ENCODE assay signal across 1 cellular context in genomic region chr1:229558460-229559335, GRCh38.
TF ChIP-seq lines count a peak whose summit lies in the region.

Gene ABCB10, minus strand, starts transcription at chr1:229558707. Its CDS starts 55 bp downstream, at chr1:229558652.

TF ChIP-seq in WTC11, 78 proteins besides CTCF, POLR2A, EP300 and RAD21 (continued from another document and continues in another):
- TF ChIP-seq ZNF281 (CRISPR knock-in tag; IDR thresholded peaks at IDR 0.05) (no peak), PRDM15 (CRISPR knock-in tag; IDR thresholded peaks at IDR 0.05) (peak; percentile 89), SMAD4 (CRISPR knock-in tag; IDR thresholded peaks at IDR 0.05) (no peak), E2F5 (CRISPR knock-in tag; IDR thresholded peaks at IDR 0.05) (peak; percentile 90; the same call in 1 of the 2 replicates), SOX15 (CRISPR knock-in tag; IDR thresholded peaks at IDR 0.05) (no peak), FOXK1 (CRISPR knock-in tag; IDR thresholded peaks at IDR 0.05) (peak; percentile 86), ZNF138 (CRISPR knock-in tag; conservative IDR thresholded peaks at IDR 0.05) (no peak), TEAD1 (CRISPR knock-in tag; IDR thresholded peaks at IDR 0.05) (peak; percentile 84; the same call in 1 of the 2 replicates), MAX (CRISPR knock-in tag; IDR thresholded peaks at IDR 0.05) (peak; percentile 96), USF2 (CRISPR knock-in tag; IDR thresholded peaks at IDR 0.05) (no peak), HMGXB4 (CRISPR knock-in tag; IDR thresholded peaks at IDR 0.05) (peak; percentile 100), ZBTB21 (CRISPR knock-in tag; IDR thresholded peaks at IDR 0.05; ENCODE audit: borderline replicate concordance) (no peak), HMGA2 (CRISPR knock-in tag; IDR thresholded peaks at IDR 0.05) (no peak), FOXJ3 (CRISPR knock-in tag; IDR thresholded peaks at IDR 0.05; ENCODE audit: borderline replicate concordance) (no peak), NR2C2 (CRISPR knock-in tag; IDR thresholded peaks at IDR 0.05) (no peak), ERG (CRISPR knock-in tag; IDR thresholded peaks at IDR 0.05) (no peak), ATF6 (CRISPR knock-in tag; IDR thresholded peaks at IDR 0.05) (no peak), ARID4B (CRISPR knock-in tag; IDR thresholded peaks at IDR 0.05; ENCODE audit: borderline replicate concordance) (peak; percentile 91; the same call in 1 of the 2 replicates), RELA (CRISPR knock-in tag; IDR thresholded peaks at IDR 0.05; ENCODE audit: borderline replicate concordance) (no peak), E2F1 (CRISPR knock-in tag; IDR thresholded peaks at IDR 0.05) (no peak), FOXP4 (CRISPR knock-in tag; IDR thresholded peaks at IDR 0.05) (peak; percentile 27), AR (CRISPR knock-in tag; IDR thresholded peaks at IDR 0.05) (no peak), MLX (CRISPR knock-in tag; IDR thresholded peaks at IDR 0.05) (no peak), RORB (CRISPR knock-in tag; IDR thresholded peaks at IDR 0.05) (no peak)
